8 cellular contexts compared by ENCODE assay signal in genomic region chr15:40320931-40321371, GRCh38. TPM values are rescaled to one million over a fixed set of nuclear protein-coding genes. Genes with fewer than 3 reads are reported as not detected.
A peak's percentile ranks its signal among the peaks of the same experiment; 100 is the strongest.
DNase-seq lines count a peak whose midpoint lies in the region; ATAC-seq and TF ChIP-seq lines count a peak whose summit lies in the region.

No MANE protein-coding gene starts in this region.

- peak; percentile 20 for ATAC-seq in HG02885 (IDR thresholded peaks at IDR 0.05; ENCODE audit: poor library complexity, unreplicated experiment)
- no peak for ATAC-seq in GM18867 (IDR thresholded peaks at IDR 0.05; ENCODE audit: unreplicated experiment)
- no peak for ATAC-seq in GM19351 (IDR thresholded peaks at IDR 0.05; ENCODE audit: unreplicated experiment)

- H3K36me3 Mint-ChIP-seq in Calu3 (ENCODE audit: insufficient read depth, unreplicated experiment), result peaks cover 6% of the 10 kb centered on the region
- peaks cover 5% of the 10 kb centered on the region for H3K36me3 Mint-ChIP-seq in activated T-helper 1 cell treated with anti-CD3 and anti-CD28 coated beads, Interleukin-12 subunit alpha, Interleukin-12 subunit beta, Interleukin-2, Interleukin-4 antibody, amounts not matched to agents 30 ng/mL and 10 ng/mL and 1 ng/mL, durations not matched to agents 14 hours and 24 hours and 36 hours (ENCODE audit: low read depth)

- CTCF ChIA-PET in Calu3 (lab: Charles Lee), result no interaction called here

- no peak overlapping the region for H3K27ac Mint-ChIP-seq in Calu3 (ENCODE audit: unreplicated experiment)
- H3K27ac Mint-ChIP-seq in activated T-helper 1 cell treated with anti-CD3 and anti-CD28 coated beads, Interleukin-12 subunit alpha, Interleukin-12 subunit beta, Interleukin-2, Interleukin-4 antibody, amounts not matched to agents 30 ng/mL and 10 ng/mL and 1 ng/mL, durations not matched to agents 14 hours and 24 hours and 36 hours, result no peak overlapping the region

- H3K9me3 Mint-ChIP-seq in Calu3 (ENCODE audit: low read depth, unreplicated experiment), result no peaks in the 10 kb centered on the region
- no peaks in the 10 kb centered on the region for H3K9me3 Mint-ChIP-seq in activated T-helper 1 cell treated with anti-CD3 and anti-CD28 coated beads, Interleukin-12 subunit alpha, Interleukin-12 subunit beta, Interleukin-2, Interleukin-4 antibody, amounts not matched to agents 30 ng/mL and 10 ng/mL and 1 ng/mL, durations not matched to agents 14 hours and 24 hours and 36 hours

- H3K4me1 Mint-ChIP-seq in Calu3 (ENCODE audit: low read depth, unreplicated experiment), result no peaks in the 10 kb centered on the region
- peaks cover 32% of the 10 kb centered on the region for H3K4me1 Mint-ChIP-seq in activated T-helper 1 cell treated with anti-CD3 and anti-CD28 coated beads, Interleukin-12 subunit alpha, Interleukin-12 subunit beta, Interleukin-2, Interleukin-4 antibody, amounts not matched to agents 30 ng/mL and 10 ng/mL and 1 ng/mL, durations not matched to agents 14 hours and 24 hours and 36 hours (ENCODE audit: low read depth)

- no TSS peak for BruUV-seq in Calu3 (replicated peaks; lab: Mats Ljungman, UMichigan)

- TF ChIP-seq CTCF in Calu3 (IDR thresholded peaks at IDR 0.05; ENCODE audit: unreplicated experiment), result peak; percentile 44

- no peak overlapping the region for H3K4me3 Mint-ChIP-seq in Calu3 (ENCODE audit: low read depth, unreplicated experiment)
- peak overlapping the region; percentile 38 for H3K4me3 Mint-ChIP-seq in activated T-helper 1 cell treated with anti-CD3 and anti-CD28 coated beads, Interleukin-12 subunit alpha, Interleukin-12 subunit beta, Interleukin-2, Interleukin-4 antibody, amounts not matched to agents 30 ng/mL and 10 ng/mL and 1 ng/mL, durations not matched to agents 14 hours and 24 hours and 36 hours

- DNase-seq in Calu3 (peak; percentile 39), NOMO-1 treated with DMSO at 0.1 percent for 48 hours (lab: John Stamatoyannopoulos, UW; ENCODE audit: unreplicated experiment) (peak; percentile 74), fibroblast of peridontal ligament (ENCODE audit: extremely low read depth) (peak; percentile 68), nucleus accumbens (lab: John Stamatoyannopoulos, UW) (peak in 32 of 56 donors; percentile 7 to 78 (median 36))
- peak; percentile 47 for DNase-seq in activated T-helper 1 cell treated with anti-CD3 and anti-CD28 coated beads, Interleukin-12 subunit alpha, Interleukin-12 subunit beta, Interleukin-2, Interleukin-4 antibody, amounts not matched to agents 30 ng/mL and 10 ng/mL and 1 ng/mL, durations not matched to agents 14 hours and 24 hours and 36 hours (ENCODE audit: low spot score)

- intact Hi-C loops in Calu3 (cut with micrococcal nuclease; ENCODE audit: unreplicated experiment), result loop anchor here (5.0 kb wide), 1 partner anchor 101 kb away; no protein-coding TSS in a partner anchor
- intact Hi-C loops in activated T-helper 1 cell treated with anti-CD3 and anti-CD28 coated beads, Interleukin-12 subunit alpha, Interleukin-12 subunit beta, Interleukin-2, Interleukin-4 antibody, amounts not matched to agents 30 ng/mL and 10 ng/mL and 1 ng/mL, durations not matched to agents 14 hours and 24 hours and 36 hours (cut with micrococcal nuclease), result loop anchor here (1.0 to 5.0 kb wide), 4 partner anchors 17 to 274 kb away; partner anchors contain the start of gene BMF

- H3K27me3 Mint-ChIP-seq in Calu3 (ENCODE audit: unreplicated experiment), result no peaks in the 10 kb centered on the region
- peaks cover 25% of the 10 kb centered on the region for H3K27me3 Mint-ChIP-seq in activated T-helper 1 cell treated with anti-CD3 and anti-CD28 coated beads, Interleukin-12 subunit alpha, Interleukin-12 subunit beta, Interleukin-2, Interleukin-4 antibody, amounts not matched to agents 30 ng/mL and 10 ng/mL and 1 ng/mL, durations not matched to agents 14 hours and 24 hours and 36 hours (ENCODE audit: insufficient read depth)

RNA-seq across cellular contexts. Expression of gene INAFM2, which starts 2.5 kb away (rescaled TPM):
- total RNA-seq in Calu3 (2022), result 14.3 and 16.6 TPM in 2 replicates
- total RNA-seq in activated T-helper 1 cell treated with anti-CD3 and anti-CD28 coated beads, Interleukin-12 subunit alpha, Interleukin-12 subunit beta, Interleukin-2, Interleukin-4 antibody, amounts not matched to agents 30 ng/mL and 10 ng/mL and 1 ng/mL, durations not matched to agents 14 hours and 24 hours and 36 hours, result 19.2 and 25.1 TPM in 2 replicates

RNA-seq across cellular contexts. Expression of gene PLCB2, which starts 13.2 kb away (rescaled TPM):
- 37.3 and 43.1 TPM in 2 replicates for total RNA-seq in Calu3 (2022)
- total RNA-seq in activated T-helper 1 cell treated with anti-CD3 and anti-CD28 coated beads, Interleukin-12 subunit alpha, Interleukin-12 subunit beta, Interleukin-2, Interleukin-4 antibody, amounts not matched to agents 30 ng/mL and 10 ng/mL and 1 ng/mL, durations not matched to agents 14 hours and 24 hours and 36 hours, result 88.5 and 89.0 TPM in 2 replicates

RNA-seq across cellular contexts. Expression of gene CCDC9B, which starts 19.8 kb away (rescaled TPM):
- 85.6 and 102 TPM in 2 replicates for total RNA-seq in Calu3 (2022)
- 0.21 and 0.24 TPM in 2 replicates for total RNA-seq in activated T-helper 1 cell treated with anti-CD3 and anti-CD28 coated beads, Interleukin-12 subunit alpha, Interleukin-12 subunit beta, Interleukin-2, Interleukin-4 antibody, amounts not matched to agents 30 ng/mL and 10 ng/mL and 1 ng/mL, durations not matched to agents 14 hours and 24 hours and 36 hours

RNA-seq across cellular contexts. Expression of gene PHGR1, which starts 29.9 kb away (rescaled TPM):
- total RNA-seq in Calu3 (2022), result not detected in 2 replicates
- not detected in 2 replicates for total RNA-seq in activated T-helper 1 cell treated with anti-CD3 and anti-CD28 coated beads, Interleukin-12 subunit alpha, Interleukin-12 subunit beta, Interleukin-2, Interleukin-4 antibody, amounts not matched to agents 30 ng/mL and 10 ng/mL and 1 ng/mL, durations not matched to agents 14 hours and 24 hours and 36 hours

RNA-seq across cellular contexts. Expression of gene DISP2, which starts 37.1 kb away (rescaled TPM):
- total RNA-seq in Calu3 (2022), result 1.1 and 1.3 TPM in 2 replicates
- total RNA-seq in activated T-helper 1 cell treated with anti-CD3 and anti-CD28 coated beads, Interleukin-12 subunit alpha, Interleukin-12 subunit beta, Interleukin-2, Interleukin-4 antibody, amounts not matched to agents 30 ng/mL and 10 ng/mL and 1 ng/mL, durations not matched to agents 14 hours and 24 hours and 36 hours, result 0.02 and 0.54 TPM in 2 replicates

Comparison
In these comparisons a context has a peak if more than half of its experiments do, and no peak if none do; other contexts are left out.
1. RNA of gene CCDC9B, which starts 19.8 kb away (total RNA-seq): 85.6 to 102 TPM in Calu3; 0.21 to 0.24 TPM in activated T-helper 1 cell treated with anti-CD3 and anti-CD28 coated beads, Interleukin-12 subunit alpha, Interleukin-12 subunit beta, Interleukin-2, Interleukin-4 antibody, amounts not matched to agents 30 ng/mL and 10 ng/mL and 1 ng/mL, durations not matched to agents 14 hours and 24 hours and 36 hours; every median in the first group is over 10 times any median in the second.
2. Peak in every context shown above with its lines, with median percentiles within 50 percentile points of each other: DNase-seq.